Comparison of ENCODE assay signal across 18 cellular contexts in the genomic region with DNA sequence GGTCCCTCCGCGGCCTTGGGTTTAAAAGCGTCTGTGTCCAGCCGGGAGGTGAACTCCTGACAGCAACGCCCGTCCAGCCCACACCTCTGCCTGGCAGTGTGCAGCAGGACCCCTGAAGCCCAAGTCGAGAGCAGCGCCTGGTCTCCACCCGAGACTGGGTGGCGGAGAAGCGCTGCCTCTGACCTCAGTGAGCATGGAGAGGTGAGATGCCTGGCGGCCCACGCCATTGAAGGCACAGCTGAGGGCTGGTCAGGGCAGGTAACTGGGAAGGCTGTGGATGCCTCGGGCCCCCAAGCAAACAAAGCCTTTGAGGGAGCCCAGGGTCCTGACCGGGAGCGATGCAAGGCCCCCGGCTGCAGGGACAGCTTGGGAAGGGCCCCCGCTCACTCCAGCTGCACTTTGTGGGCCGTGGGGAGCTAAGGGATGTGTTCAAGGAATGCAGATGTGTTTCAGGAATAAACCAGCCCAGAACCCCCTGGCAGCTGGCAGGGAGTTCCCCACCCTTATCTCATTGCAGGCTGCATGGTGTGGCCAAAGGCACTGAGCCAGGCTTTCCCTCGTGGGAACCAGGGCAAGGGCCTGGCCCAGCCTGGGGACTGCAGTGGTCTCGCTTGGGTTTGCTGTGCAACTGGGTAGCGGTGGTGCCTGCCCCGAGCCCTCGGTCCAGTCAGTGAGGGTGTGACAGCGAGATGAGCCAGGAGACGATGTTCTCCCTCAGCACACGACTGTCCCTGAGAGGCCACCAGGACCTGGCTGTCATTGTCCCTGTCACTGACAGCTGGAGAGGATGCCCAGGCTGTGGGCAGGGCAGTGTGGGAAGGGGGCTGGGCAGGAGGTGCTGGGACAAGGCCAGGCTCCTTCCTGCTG.
DNase-seq lines count a peak whose midpoint lies in the region; ATAC-seq and TF ChIP-seq lines count a peak whose summit lies in the region.
"Had no signal": no experiment of that assay in that cellular context is flagged by ENCODE, and none has a peak within 500 bp of the region (broad histone marks: within the 10 kb centered on the region; RNA-seq: fewer than 3 reads in every experiment).

No MANE protein-coding gene starts in this region.

- H3K9ac ChIP-seq in H9 (ENCODE audit: extremely low read depth, insufficient read length, low read length): no peak overlapping the region
- H3K9ac ChIP-seq in neural progenitor cell: no peak overlapping the region

- no peak overlapping the region for H2AK5ac ChIP-seq in H9 (ENCODE audit: insufficient read length, low read length)

- H3K14ac ChIP-seq in H9 (ENCODE audit: insufficient read depth, low read length): no peak overlapping the region

- H3K4me1 Mint-ChIP-seq in H9: peaks cover 0 to 16% of the 10 kb centered on the region in 2 experiments; a peak in 2 of 4 replicates
- H3K4me1 Mint-ChIP-seq in neural progenitor cell: peaks cover 45% of the 10 kb centered on the region
- H3K4me1 Mint-ChIP-seq: CD8-positive, alpha-beta memory T cell; stimulated activated naive B cell treated with anti-CD40 and anti-IgM and Interleukin-4, amounts not matched to agents 10 μg/mL and 1 μg/mL and 100 μg/mL, for 72 hours had no signal

- H4K91ac ChIP-seq in H9 (ENCODE audit: insufficient read length, low read depth, low read length): no peak overlapping the region

- H3K36me3 ChIP-seq in BE2C (no peaks in the 10 kb centered on the region), neural progenitor cell (no peaks in the 10 kb centered on the region)
- H3K36me3 ChIP-seq: ovary had no signal

- no peak overlapping the region for H3K18ac ChIP-seq in H9 (ENCODE audit: insufficient read length, low read depth, low read length)

- no peaks in the 10 kb centered on the region for H4K20me1 ChIP-seq in H9 (ENCODE audit: control insufficient read depth, insufficient read depth, insufficient read length)
- H4K20me1 ChIP-seq in neural progenitor cell (ENCODE audit: low read depth): no peaks in the 10 kb centered on the region

- H2BK5ac ChIP-seq in H9 (ENCODE audit: insufficient read length, low read length): no peak overlapping the region

- H2AFZ ChIP-seq in H9 (ENCODE audit: low read length) (no peak overlapping the region), neural progenitor cell (replicated peaks) (no peak overlapping the region)
- H2AFZ ChIP-seq: hepatocyte had no signal

- H3K4me3 Mint-ChIP-seq in H9 (no peak overlapping the region), neural progenitor cell (no peak overlapping the region)
- H3K4me3 Mint-ChIP-seq: CD8-positive, alpha-beta memory T cell; naive B cell; stimulated activated naive B cell treated with anti-CD40 and anti-IgM and Interleukin-4, amounts not matched to agents 10 μg/mL and 1 μg/mL and 100 μg/mL, for 72 hours had no signal

- H3K79me2 ChIP-seq in H9 (ENCODE audit: insufficient read depth, low read length) (no peaks in the 10 kb centered on the region), neural progenitor cell (ENCODE audit: low read depth) (no peaks in the 10 kb centered on the region)
- H3K79me2 ChIP-seq: hepatocyte had no signal

- no peak overlapping the region for H2BK120ac ChIP-seq in H9 (ENCODE audit: low read depth, low read length, poor library complexity, severe bottlenecking)

- no peak overlapping the region for H4K5ac ChIP-seq in H9 (ENCODE audit: insufficient read length, low read depth, low read length)

- H2BK12ac ChIP-seq in H9 (ENCODE audit: insufficient read length, low read depth, low read length): no peak overlapping the region

- WGBS in H9 (ENCODE audit: extremely low coverage, insufficient read length, low lambda C conversion rate): no CpG with 5 or more reads among the region's 27 CpGs

- H3K23ac ChIP-seq in H9 (ENCODE audit: insufficient read length, low read depth, low read length): no peak overlapping the region

- peak; percentile 80 for ATAC-seq in Right ventricle myocardium superior (ENCODE audit: poor library complexity)
- ATAC-seq in GM18519 (IDR thresholded peaks at IDR 0.05; ENCODE audit: low FRiP score, unreplicated experiment): no peak
- ATAC-seq: stimulated activated naive B cell treated with anti-CD40 and anti-IgM and Interleukin-4, amounts not matched to agents 10 μg/mL and 1 μg/mL and 100 μg/mL, for 72 hours had no signal

- H3K36me3 Mint-ChIP-seq in H9 (ENCODE audit: insufficient read depth in 1 of 3, low read depth in 3 of 3) (no peaks in the 10 kb centered on the region), neural progenitor cell (no peaks in the 10 kb centered on the region)
- H3K36me3 Mint-ChIP-seq: CD8-positive, alpha-beta memory T cell; naive B cell; stimulated activated naive B cell treated with anti-CD40 and anti-IgM and Interleukin-4, amounts not matched to agents 10 μg/mL and 1 μg/mL and 100 μg/mL, for 72 hours had no signal

- intact Hi-C loops in Right ventricle myocardium superior (cut with DNase I): no loop called here

- peaks cover 29% of the 10 kb centered on the region for H3K4me1 ChIP-seq in BE2C
- no peaks in the 10 kb centered on the region for H3K4me1 ChIP-seq in H9 (ENCODE audit: insufficient read depth, low read length)
- H3K4me1 ChIP-seq in neural progenitor cell: peaks cover 17% of the 10 kb centered on the region

- no peak for TF ChIP-seq CTCF in BE2C (IDR thresholded peaks at IDR 0.05; ENCODE audit: low read depth, low read length)
- TF ChIP-seq CTCF in H9 (conservative IDR thresholded peaks at IDR 0.05): no peak
- TF ChIP-seq CTCF in neural progenitor cell (IDR thresholded peaks at IDR 0.05): no peak

- no peak overlapping the region for H3T11ph ChIP-seq in H9 (ENCODE audit: low read length)

- no peak overlapping the region for H3K4ac ChIP-seq in H9 (ENCODE audit: low read depth, low read length)

- no peaks in the 10 kb centered on the region for H3K79me1 ChIP-seq in H9 (ENCODE audit: insufficient read depth, low read depth, low read length, poor library complexity, severe bottlenecking)

- no peak overlapping the region for H2BK15ac ChIP-seq in H9 (ENCODE audit: low read depth, low read length)

- no peak overlapping the region for H3K27ac ChIP-seq in H9 (ENCODE audit: insufficient read length, low read depth, low read length)
- H3K27ac ChIP-seq in neural progenitor cell: no peak overlapping the region
- H3K27ac ChIP-seq: hepatocyte, ovary had no signal

- H2BK20ac ChIP-seq in H9 (ENCODE audit: low read depth, low read length, poor library complexity, severe bottlenecking): no peak overlapping the region

- H3K27me3 ChIP-seq in BE2C (peaks cover 3% of the 10 kb centered on the region; the same call in 1 of the 2 replicates), H9 (ENCODE audit: insufficient read depth, low read length) (peaks cover 3% of the 10 kb centered on the region; the same call in 1 of the 2 replicates), neural progenitor cell (peaks cover 19% of the 10 kb centered on the region)
- H3K27me3 ChIP-seq: hepatocyte, ovary had no signal

- no peak overlapping the region for H3K56ac ChIP-seq in H9 (ENCODE audit: insufficient read length, low read depth, low read length)

- H3K23me2 ChIP-seq in H9 (ENCODE audit: insufficient read length, low read depth, low read length, poor library complexity, severe bottlenecking): no peaks in the 10 kb centered on the region

- no peak overlapping the region for H3K4me3 ChIP-seq in BE2C (ENCODE audit: low read depth, low read length)
- no peak overlapping the region for H3K4me3 ChIP-seq in neural progenitor cell
- H3K4me3 ChIP-seq: hepatocyte, ovary had no signal

- H3K4me2 ChIP-seq in H9 (ENCODE audit: insufficient read depth, insufficient read length, low read length) (no peak overlapping the region), neural progenitor cell (no peak overlapping the region)
- H3K4me2 ChIP-seq: hepatocyte had no signal

- H4K8ac ChIP-seq in H9 (replicated peaks; ENCODE audit: insufficient read length, low read depth, low read length): no peak overlapping the region

- peak; percentile 73 for DNase-seq in BE2C
- DNase-seq in H9: peak; percentile 24
- peak; percentile 58 for DNase-seq in Right ventricle myocardium superior
- no peak for DNase-seq in neural progenitor cell (ENCODE audit: low spot score)
- no peak for DNase-seq in DMS79 treated with DMSO at 0.1 percent for 48 hours (lab: John Stamatoyannopoulos, UW)
- DNase-seq in cerebellar nuclear complex (lab: John Stamatoyannopoulos, UW): no peak
- DNase-seq: activated CD4-positive, alpha-beta T cell treated with anti-CD3 and anti-CD28 coated beads for 48 hours; dermis blood vessel endothelial cell; naive B cell; NCI-H1092; NCI-H2081; stimulated activated CD4-positive, alpha-beta T cell treated with anti-CD3 and anti-CD28 coated beads, Interleukin-1b, Interleukin-23, amount 100 ng/mL, for 48 hours; stimulated activated naive B cell treated with anti-CD40 and anti-IgM and Interleukin-4, amounts not matched to agents 10 μg/mL and 1 μg/mL and 100 μg/mL, for 72 hours had no signal

- no peak overlapping the region for H3K27ac Mint-ChIP-seq in H9
- peak overlapping the region; percentile 29 for H3K27ac Mint-ChIP-seq in neural progenitor cell
- H3K27ac Mint-ChIP-seq: activated T-helper 2 cell treated with anti-CD3 and anti-CD28 coated beads, Interferon-gamma antibody, Interleukin-2, Interleukin-4, amounts not matched to agents 10 μg/mL and 5 μg/mL and 100 μg/mL, durations not matched to agents 14 hours and 24 hours and 36 hours; CD8-positive, alpha-beta memory T cell; naive B cell; stimulated activated naive B cell treated with anti-CD40 and anti-IgM and Interleukin-4, amounts not matched to agents 10 μg/mL and 1 μg/mL and 100 μg/mL, for 72 hours had no signal

- H3K9me3 Mint-ChIP-seq in H9 (no peaks in the 10 kb centered on the region), neural progenitor cell (no peaks in the 10 kb centered on the region)
- H3K9me3 Mint-ChIP-seq: activated T-helper 2 cell treated with anti-CD3 and anti-CD28 coated beads, Interferon-gamma antibody, Interleukin-2, Interleukin-4, amounts not matched to agents 10 μg/mL and 5 μg/mL and 100 μg/mL, durations not matched to agents 14 hours and 24 hours and 36 hours; naive B cell; stimulated activated naive B cell treated with anti-CD40 and anti-IgM and Interleukin-4, amounts not matched to agents 10 μg/mL and 1 μg/mL and 100 μg/mL, for 72 hours had no signal

- peaks cover 3% of the 10 kb centered on the region for H3F3A ChIP-seq in neural progenitor cell (ENCODE audit: low read depth)

- H3K9me3 ChIP-seq in BE2C (no peaks in the 10 kb centered on the region), H9 (ENCODE audit: control insufficient read depth, low read depth, low read length) (no peaks in the 10 kb centered on the region), neural progenitor cell (ENCODE audit: low read depth) (no peaks in the 10 kb centered on the region)
- H3K9me3 ChIP-seq: ovary had no signal

- H3K27me3 Mint-ChIP-seq in H9 (ENCODE audit: low read depth) (peaks cover 3% of the 10 kb centered on the region; the same call in 1 of the 2 replicates), neural progenitor cell (ENCODE audit: insufficient read depth, low read depth) (peaks cover 13% of the 10 kb centered on the region)

Comparison
In these comparisons a context has a peak if more than half of its experiments do, and no peak if none do; other contexts are left out.
1. DNase-seq: peak in BE2C (single experiment), H9 (single experiment) and Right ventricle myocardium superior (single experiment); none in neural progenitor cell (single experiment), DMS79 treated with DMSO at 0.1 percent for 48 hours (single experiment) and cerebellar nuclear complex (0 of 2).